Comparison of ENCODE assay signal across 20 cellular contexts in genomic region chr7:106566672-106567071, GRCh38.
"Had no signal": no experiment of that assay in that cellular context is flagged by ENCODE, and none has a peak within 500 bp of the region (broad histone marks: within the 10 kb centered on the region; RNA-seq: fewer than 3 reads in every experiment).

No MANE protein-coding gene starts in this region.

- H3K9me3 ChIP-seq: heart right ventricle, mucosa of descending colon, ovary, right atrium auricular region, sigmoid colon, stomach, thoracic aorta, transverse colon had no signal

- H3K27ac ChIP-seq: coronary artery, heart right ventricle, neural progenitor cell, ovary, right atrium auricular region, sigmoid colon, skin epidermis, stomach, thoracic aorta, transverse colon had no signal

- ATAC-seq: heart right ventricle; mucosa of descending colon; natural killer cell treated with Interleukin-12 subunit alpha and Interleukin-12 subunit beta and Interleukin-15 and Interleukin-18, amount 100 ng/mL, for 72 hours had no signal

- H3K4me2 ChIP-seq: neural progenitor cell had no signal

- H2AFZ ChIP-seq: neural progenitor cell had no signal

- H3K9ac ChIP-seq: neural progenitor cell had no signal

- H3K27me3 ChIP-seq: neural progenitor cell, ovary, right atrium auricular region, sigmoid colon, stomach, transverse colon had no signal

- H3K36me3 ChIP-seq: heart right ventricle, neural progenitor cell, ovary, right atrium auricular region, sigmoid colon, stomach, thoracic aorta, transverse colon had no signal

- DNase-seq: effector CD4-positive, alpha-beta T cell; endodermal cell; heart right ventricle; hypothalamus; kidney glomerular epithelial cell; mucosa of descending colon; nucleus accumbens; ovary; sigmoid colon; stimulated activated CD4-positive, alpha-beta T cell treated with anti-CD3 and anti-CD28 coated beads, Interleukin-12 subunit alpha, Interleukin-12 subunit beta, amount 100 ng/mL, for 4 hours; stimulated activated naive CD4-positive, alpha-beta T cell; stomach; substantia nigra; transverse colon had no signal

- H3K4me1 ChIP-seq: right atrium auricular region had no signal

- H3K4me3 ChIP-seq: coronary artery, heart right ventricle, mucosa of descending colon, neural progenitor cell, ovary, right atrium auricular region, sigmoid colon, skin epidermis, stomach, thoracic aorta, transverse colon had no signal
